Comparison of ENCODE assay signal across 12 cellular contexts in the genomic region with DNA sequence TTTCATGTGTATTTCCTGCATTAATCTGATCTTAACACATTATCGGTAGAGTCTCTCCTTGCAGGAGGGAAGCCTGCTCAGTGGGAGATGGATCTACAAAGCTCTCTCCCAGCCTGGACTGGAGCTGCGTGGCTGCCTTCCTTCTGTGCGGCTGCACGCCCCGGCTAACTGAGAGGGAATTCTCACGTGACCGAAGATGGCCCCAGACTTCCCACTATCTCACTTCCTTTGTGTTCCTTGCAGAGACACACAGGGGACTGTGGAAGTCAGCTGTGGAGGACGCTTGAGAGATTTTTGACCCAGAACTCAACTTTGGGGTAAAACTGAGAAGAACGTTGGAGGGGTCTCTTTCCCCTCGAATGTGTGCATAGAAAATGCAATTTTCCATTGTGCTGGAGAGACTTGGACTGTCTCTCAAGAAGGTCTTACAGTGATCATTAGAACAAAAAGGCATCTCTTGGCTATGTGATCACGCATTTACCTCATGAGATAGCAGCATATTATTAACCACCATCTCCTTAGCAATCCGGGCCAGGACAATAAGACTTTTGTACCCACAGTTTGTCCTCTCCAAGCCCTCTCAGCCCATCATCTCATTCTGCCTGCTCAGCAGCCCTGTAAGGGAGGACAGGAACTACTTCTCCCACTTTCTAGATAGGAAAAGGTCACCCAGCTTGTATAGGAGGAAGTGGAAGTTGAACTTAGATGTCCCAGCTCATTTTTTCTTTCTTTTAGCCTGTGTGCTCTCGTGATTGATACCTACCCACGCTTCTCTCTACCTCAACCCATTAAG. TPM values are rescaled to one million over a fixed set of nuclear protein-coding genes. Genes with fewer than 3 reads are reported as not detected.
DNase-seq lines count a peak whose midpoint lies in the region; FAIRE-seq and TF ChIP-seq lines count a peak whose summit lies in the region.
"Had no signal": no experiment of that assay in that cellular context is flagged by ENCODE, and none has a peak within 500 bp of the region (broad histone marks: within the 10 kb centered on the region; RNA-seq: fewer than 3 reads in every experiment).

No MANE protein-coding gene starts in this region.

- no peaks in the 10 kb centered on the region for H4K20me1 ChIP-seq in PC-9 (ENCODE audit: insufficient read depth)

- peaks cover 51% of the 10 kb centered on the region for H3K4me1 ChIP-seq in PC-9 (replicated peaks; ENCODE audit: insufficient read depth)

- no peak for DNase-seq in GM12891 (ENCODE audit: insufficient read length, low spot score)
- no peak for DNase-seq in PC-9
- peak; percentile 99 for DNase-seq in foreskin melanocyte
- DNase-seq in pons (ENCODE audit: low spot score): peak; percentile 78
- DNase-seq in NCI-H1048 (lab: John Stamatoyannopoulos, UW): no peak
- no peak for DNase-seq in activated CD4-positive, alpha-beta T cell treated with anti-CD3 and anti-CD28 coated beads for 4 hours
- DNase-seq in GDM1 (lab: John Stamatoyannopoulos, UW): no peak
- no peak for DNase-seq in GM12892 (ENCODE audit: insufficient read length)
- DNase-seq: CD4-positive, CD25-positive, alpha-beta regulatory T cell; naive thymus-derived CD4-positive, alpha-beta T cell; NCI-H1417; stimulated activated naive CD8-positive, alpha-beta T cell treated with anti-CD3 and anti-CD28 coated beads, Interleukin-15, amount 100 ng/mL, for 72 hours had no signal

- TF ChIP-seq CTCF in PC-9 (conservative IDR thresholded peaks at IDR 0.05): no peak

- H3K27ac ChIP-seq in PC-9: no peak overlapping the region

- CTCF ChIA-PET in PC-9 (lab: Charles Lee): no interaction called here

- H3K4me3 ChIP-seq in PC-9: no peak overlapping the region

- H3K79me2 ChIP-seq in PC-9 (ENCODE audit: low read depth): no peaks in the 10 kb centered on the region

- no peaks in the 10 kb centered on the region for H3K9me2 ChIP-seq in PC-9 (ENCODE audit: insufficient read depth)

- POLR2A ChIA-PET in PC-9 (lab: Charles Lee; ENCODE audit: unreplicated experiment): no interaction called here

- no peak for FAIRE-seq in GM12891 (lab: Jason Lieb, UNC)
- no peak for FAIRE-seq in GM12892 (lab: Jason Lieb, UNC)

- H3K9me3 ChIP-seq in PC-9 (ENCODE audit: insufficient read depth, low read depth): no peaks in the 10 kb centered on the region

- BruUV-seq in PC-9 (replicated peaks; lab: Mats Ljungman, UMichigan): no TSS peak

- peaks cover 29% of the 10 kb centered on the region for H3F3A ChIP-seq in PC-9 (ENCODE audit: insufficient read depth, low read depth)

- H2AFZ ChIP-seq in PC-9: peak overlapping the region; percentile 9; the same call in 1 of the 2 replicates

- intact Hi-C loops in PC-9 (cut with micrococcal nuclease; ENCODE audit: unreplicated experiment): no loop called here

- TF ChIP-seq POLR2A in GM12891 (IDR thresholded peaks at IDR 0.05; ENCODE audit: low read depth, low read length) (no peak), GM12892 (IDR thresholded peaks at IDR 0.05; ENCODE audit: low read depth, low read length) (no peak)

- H3K27me3 ChIP-seq in PC-9 (ENCODE audit: insufficient read depth, low read depth): no peaks in the 10 kb centered on the region

- no peak overlapping the region for H3K4me2 ChIP-seq in PC-9

- no peaks in the 10 kb centered on the region for H3K36me3 ChIP-seq in PC-9 (ENCODE audit: low read depth)

TF ChIP-seq in GM12891, 5 proteins besides CTCF, POLR2A, EP300 and RAD21:
- TF ChIP-seq POU2F2 (IDR thresholded peaks at IDR 0.05; ENCODE audit: low read depth, low read length) (no peak), TAF1 (IDR thresholded peaks at IDR 0.05; ENCODE audit: low read depth, low read length) (no peak), SPI1 (IDR thresholded peaks at IDR 0.05; ENCODE audit: low read depth, low read length) (peak; percentile 69)

RNA-seq across cellular contexts. Expression of a gene that starts 49.3 kb away (rescaled TPM):
- polyA plus RNA-seq in GM12891 (2012; ENCODE audit: low read depth, missing spikeins): 39.6 TPM
- 47.3 and 61.1 TPM in 2 replicates for total RNA-seq in PC-9 (2021)
- 66.3 TPM for polyA plus RNA-seq in GM12892 (2012; ENCODE audit: missing spikeins)

Comparison
In these comparisons a context has a peak if more than half of its experiments do, and no peak if none do; other contexts are left out.
1. DNase-seq: peak in foreskin melanocyte (single experiment) and pons (single experiment); none in GM12891 (single experiment), PC-9 (0 of 2), NCI-H1048 (single experiment), activated CD4-positive, alpha-beta T cell treated with anti-CD3 and anti-CD28 coated beads for 4 hours (0 of 2), GDM1 (single experiment) and GM12892 (single experiment).